1 cellular context compared by ENCODE assay signal in the genomic region with DNA sequence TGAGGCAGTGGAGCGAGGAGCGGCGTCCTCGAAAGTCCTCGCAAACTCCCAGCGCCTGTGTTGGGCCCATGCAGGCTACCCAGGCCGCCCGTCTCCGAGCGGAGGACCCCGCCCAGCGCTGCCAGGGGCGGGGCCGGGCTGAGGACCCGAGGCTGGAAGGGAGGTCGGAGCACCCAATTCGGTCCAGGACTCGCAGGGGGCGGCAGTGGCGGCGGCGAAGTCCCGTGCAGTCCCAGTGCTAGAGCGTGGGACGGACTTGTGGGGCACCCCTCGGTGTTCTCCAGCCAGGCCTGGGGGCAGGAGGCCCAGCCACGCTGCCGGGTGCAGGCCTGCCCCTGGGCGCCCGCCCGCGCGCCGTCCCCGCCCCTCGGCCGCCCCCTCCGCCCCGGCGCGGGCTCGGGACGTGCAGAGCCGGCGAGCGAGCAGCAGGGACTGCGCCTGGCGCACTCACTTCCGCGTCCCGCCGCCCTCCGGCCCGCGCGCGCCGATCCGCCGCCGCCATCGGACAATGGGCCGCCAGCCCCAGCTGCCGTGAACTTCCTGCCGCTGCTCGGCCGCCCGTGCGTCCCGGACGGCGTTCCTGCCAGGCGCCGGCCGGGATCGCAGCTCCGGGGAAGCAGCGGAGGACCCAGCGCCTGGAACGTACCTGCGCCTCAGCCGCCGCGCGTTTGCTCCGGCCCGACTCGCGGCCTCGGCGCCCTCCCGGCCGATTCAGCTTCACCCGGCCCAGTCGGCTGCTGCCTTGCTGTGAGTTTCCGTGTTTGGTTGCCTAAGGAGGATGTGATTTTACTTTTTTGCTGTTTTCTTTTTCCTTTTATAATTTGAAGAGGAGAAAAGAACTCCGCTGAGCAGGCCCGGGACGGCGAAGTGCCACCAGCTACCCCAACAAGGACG.
TF ChIP-seq lines count a peak whose summit lies in the region.

No MANE protein-coding gene starts in this region.

TF ChIP-seq in K562, 482 proteins besides CTCF, POLR2A, EP300 and RAD21 (continued from another document and continues in another):
- TF ChIP-seq, protein P1, sequence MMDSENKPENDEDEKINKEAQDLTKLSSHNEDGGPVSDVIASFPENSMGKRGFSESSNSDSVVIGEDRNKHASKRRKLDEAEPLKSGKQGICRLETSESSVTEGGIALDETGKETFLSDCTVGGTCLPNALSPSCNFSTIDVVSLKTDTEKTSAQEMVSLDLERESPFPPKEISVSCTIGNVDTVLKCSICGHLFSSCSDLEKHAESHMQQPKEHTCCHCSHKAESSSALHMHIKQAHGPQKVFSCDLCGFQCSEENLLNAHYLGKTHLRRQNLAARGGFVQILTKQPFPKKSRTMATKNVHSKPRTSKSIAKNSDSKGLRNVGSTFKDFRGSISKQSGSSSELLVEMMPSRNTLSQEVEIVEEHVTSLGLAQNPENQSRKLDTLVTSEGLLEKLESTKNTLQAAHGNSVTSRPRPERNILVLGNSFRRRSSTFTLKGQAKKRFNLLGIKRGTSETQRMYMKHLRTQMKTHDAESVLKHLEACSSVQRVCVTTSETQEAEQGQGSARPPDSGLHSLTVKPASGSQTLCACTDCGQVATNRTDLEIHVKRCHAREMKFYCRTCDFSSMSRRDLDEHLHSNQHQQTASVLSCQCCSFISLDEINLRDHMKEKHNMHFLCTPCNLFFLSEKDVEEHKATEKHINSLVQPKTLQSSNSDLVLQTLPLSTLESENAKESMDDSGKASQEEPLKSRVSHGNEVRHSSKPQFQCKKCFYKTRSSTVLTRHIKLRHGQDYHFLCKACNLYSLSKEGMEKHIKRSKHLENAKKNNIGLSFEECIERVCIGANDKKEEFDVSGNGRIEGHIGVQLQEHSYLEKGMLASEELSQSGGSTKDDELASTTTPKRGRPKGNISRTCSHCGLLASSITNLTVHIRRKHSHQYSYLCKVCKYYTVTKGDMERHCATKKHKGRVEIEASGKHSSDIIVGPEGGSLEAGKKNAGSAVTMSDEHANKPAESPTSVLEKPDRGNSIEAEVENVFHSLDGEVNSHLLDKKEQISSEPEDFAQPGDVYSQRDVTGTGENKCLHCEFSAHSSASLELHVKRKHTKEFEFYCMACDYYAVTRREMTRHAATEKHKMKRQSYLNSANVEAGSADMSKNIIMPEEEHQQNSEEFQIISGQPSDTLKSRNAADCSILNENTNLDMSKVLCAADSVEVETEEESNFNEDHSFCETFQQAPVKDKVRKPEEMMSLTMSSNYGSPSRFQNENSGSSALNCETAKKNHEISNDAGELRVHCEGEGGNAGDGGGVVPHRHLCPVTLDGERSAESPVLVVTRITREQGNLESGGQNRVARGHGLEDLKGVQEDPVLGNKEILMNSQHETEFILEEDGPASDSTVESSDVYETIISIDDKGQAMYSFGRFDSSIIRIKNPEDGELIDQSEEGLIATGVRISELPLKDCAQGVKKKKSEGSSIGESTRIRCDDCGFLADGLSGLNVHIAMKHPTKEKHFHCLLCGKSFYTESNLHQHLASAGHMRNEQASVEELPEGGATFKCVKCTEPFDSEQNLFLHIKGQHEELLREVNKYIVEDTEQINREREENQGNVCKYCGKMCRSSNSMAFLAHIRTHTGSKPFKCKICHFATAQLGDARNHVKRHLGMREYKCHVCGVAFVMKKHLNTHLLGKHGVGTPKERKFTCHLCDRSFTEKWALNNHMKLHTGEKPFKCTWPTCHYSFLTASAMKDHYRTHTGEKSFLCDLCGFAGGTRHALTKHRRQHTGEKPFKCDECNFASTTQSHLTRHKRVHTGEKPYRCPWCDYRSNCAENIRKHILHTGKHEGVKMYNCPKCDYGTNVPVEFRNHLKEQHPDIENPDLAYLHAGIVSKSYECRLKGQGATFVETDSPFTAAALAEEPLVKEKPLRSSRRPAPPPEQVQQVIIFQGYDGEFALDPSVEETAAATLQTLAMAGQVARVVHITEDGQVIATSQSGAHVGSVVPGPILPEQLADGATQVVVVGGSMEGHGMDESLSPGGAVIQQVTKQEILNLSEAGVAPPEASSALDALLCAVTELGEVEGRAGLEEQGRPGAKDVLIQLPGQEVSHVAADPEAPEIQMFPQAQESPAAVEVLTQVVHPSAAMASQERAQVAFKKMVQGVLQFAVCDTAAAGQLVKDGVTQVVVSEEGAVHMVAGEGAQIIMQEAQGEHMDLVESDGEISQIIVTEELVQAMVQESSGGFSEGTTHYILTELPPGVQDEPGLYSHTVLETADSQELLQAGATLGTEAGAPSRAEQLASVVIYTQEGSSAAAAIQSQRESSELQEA (IDR thresholded peaks at IDR 0.05; ENCODE audit: low read depth), result peak; percentile 37; the same call in 1 of the 2 replicates
- TF ChIP-seq SAP30 (IDR thresholded peaks at IDR 0.05; ENCODE audit: borderline replicate concordance, insufficient read depth, low read depth, low read length, poor library complexity, severe bottlenecking), result peak; percentile 75
- TF ChIP-seq, protein P2, sequence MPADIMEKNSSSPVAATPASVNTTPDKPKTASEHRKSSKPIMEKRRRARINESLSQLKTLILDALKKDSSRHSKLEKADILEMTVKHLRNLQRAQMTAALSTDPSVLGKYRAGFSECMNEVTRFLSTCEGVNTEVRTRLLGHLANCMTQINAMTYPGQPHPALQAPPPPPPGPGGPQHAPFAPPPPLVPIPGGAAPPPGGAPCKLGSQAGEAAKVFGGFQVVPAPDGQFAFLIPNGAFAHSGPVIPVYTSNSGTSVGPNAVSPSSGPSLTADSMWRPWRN (IDR thresholded peaks at IDR 0.05; ENCODE audit: low read depth), result no peak
- TF ChIP-seq NFYB (IDR thresholded peaks at IDR 0.05; ENCODE audit: extremely low read depth, insufficient read length), result no peak
- TF ChIP-seq ZNF165 (CRISPR knock-in tag; IDR thresholded peaks at IDR 0.05; ENCODE audit: borderline replicate concordance), result 0 out of 2 replicates have a peak, but pooled peaks have one; percentile 0
- no peak for TF ChIP-seq PTBP1 (IDR thresholded peaks at IDR 0.05; ENCODE audit: low read depth, low read length)
- peak; percentile 7 for TF ChIP-seq L3MBTL2 (IDR thresholded peaks at IDR 0.05)
- TF ChIP-seq TAF1 (IDR thresholded peaks at IDR 0.05; ENCODE audit: control insufficient read depth, extremely low read depth, insufficient read depth, low read length, severe bottlenecking), result peak; percentile 77
- TF ChIP-seq SRSF7 (optimal IDR thresholded peaks at IDR 0.05; ENCODE audit: low read depth, low read length), result no peak
- peak; percentile 22; the same call in 1 of the 2 replicates for TF ChIP-seq GATAD2A (IDR thresholded peaks at IDR 0.05)
- peak; percentile 47 for TF ChIP-seq KLF1 (tag; IDR thresholded peaks at IDR 0.05)
- TF ChIP-seq CBFA2T2 (conservative IDR thresholded peaks at IDR 0.05), result no peak
- TF ChIP-seq ZBED1 (IDR thresholded peaks at IDR 0.05), result no peak
- no peak for TF ChIP-seq PRPF4 (IDR thresholded peaks at IDR 0.05; ENCODE audit: insufficient read depth, low read depth, low read length, poor library complexity, severe bottlenecking)
- no peak for TF ChIP-seq RUNX1 (IDR thresholded peaks at IDR 0.05; ENCODE audit: low read depth)
- TF ChIP-seq, protein P3, sequence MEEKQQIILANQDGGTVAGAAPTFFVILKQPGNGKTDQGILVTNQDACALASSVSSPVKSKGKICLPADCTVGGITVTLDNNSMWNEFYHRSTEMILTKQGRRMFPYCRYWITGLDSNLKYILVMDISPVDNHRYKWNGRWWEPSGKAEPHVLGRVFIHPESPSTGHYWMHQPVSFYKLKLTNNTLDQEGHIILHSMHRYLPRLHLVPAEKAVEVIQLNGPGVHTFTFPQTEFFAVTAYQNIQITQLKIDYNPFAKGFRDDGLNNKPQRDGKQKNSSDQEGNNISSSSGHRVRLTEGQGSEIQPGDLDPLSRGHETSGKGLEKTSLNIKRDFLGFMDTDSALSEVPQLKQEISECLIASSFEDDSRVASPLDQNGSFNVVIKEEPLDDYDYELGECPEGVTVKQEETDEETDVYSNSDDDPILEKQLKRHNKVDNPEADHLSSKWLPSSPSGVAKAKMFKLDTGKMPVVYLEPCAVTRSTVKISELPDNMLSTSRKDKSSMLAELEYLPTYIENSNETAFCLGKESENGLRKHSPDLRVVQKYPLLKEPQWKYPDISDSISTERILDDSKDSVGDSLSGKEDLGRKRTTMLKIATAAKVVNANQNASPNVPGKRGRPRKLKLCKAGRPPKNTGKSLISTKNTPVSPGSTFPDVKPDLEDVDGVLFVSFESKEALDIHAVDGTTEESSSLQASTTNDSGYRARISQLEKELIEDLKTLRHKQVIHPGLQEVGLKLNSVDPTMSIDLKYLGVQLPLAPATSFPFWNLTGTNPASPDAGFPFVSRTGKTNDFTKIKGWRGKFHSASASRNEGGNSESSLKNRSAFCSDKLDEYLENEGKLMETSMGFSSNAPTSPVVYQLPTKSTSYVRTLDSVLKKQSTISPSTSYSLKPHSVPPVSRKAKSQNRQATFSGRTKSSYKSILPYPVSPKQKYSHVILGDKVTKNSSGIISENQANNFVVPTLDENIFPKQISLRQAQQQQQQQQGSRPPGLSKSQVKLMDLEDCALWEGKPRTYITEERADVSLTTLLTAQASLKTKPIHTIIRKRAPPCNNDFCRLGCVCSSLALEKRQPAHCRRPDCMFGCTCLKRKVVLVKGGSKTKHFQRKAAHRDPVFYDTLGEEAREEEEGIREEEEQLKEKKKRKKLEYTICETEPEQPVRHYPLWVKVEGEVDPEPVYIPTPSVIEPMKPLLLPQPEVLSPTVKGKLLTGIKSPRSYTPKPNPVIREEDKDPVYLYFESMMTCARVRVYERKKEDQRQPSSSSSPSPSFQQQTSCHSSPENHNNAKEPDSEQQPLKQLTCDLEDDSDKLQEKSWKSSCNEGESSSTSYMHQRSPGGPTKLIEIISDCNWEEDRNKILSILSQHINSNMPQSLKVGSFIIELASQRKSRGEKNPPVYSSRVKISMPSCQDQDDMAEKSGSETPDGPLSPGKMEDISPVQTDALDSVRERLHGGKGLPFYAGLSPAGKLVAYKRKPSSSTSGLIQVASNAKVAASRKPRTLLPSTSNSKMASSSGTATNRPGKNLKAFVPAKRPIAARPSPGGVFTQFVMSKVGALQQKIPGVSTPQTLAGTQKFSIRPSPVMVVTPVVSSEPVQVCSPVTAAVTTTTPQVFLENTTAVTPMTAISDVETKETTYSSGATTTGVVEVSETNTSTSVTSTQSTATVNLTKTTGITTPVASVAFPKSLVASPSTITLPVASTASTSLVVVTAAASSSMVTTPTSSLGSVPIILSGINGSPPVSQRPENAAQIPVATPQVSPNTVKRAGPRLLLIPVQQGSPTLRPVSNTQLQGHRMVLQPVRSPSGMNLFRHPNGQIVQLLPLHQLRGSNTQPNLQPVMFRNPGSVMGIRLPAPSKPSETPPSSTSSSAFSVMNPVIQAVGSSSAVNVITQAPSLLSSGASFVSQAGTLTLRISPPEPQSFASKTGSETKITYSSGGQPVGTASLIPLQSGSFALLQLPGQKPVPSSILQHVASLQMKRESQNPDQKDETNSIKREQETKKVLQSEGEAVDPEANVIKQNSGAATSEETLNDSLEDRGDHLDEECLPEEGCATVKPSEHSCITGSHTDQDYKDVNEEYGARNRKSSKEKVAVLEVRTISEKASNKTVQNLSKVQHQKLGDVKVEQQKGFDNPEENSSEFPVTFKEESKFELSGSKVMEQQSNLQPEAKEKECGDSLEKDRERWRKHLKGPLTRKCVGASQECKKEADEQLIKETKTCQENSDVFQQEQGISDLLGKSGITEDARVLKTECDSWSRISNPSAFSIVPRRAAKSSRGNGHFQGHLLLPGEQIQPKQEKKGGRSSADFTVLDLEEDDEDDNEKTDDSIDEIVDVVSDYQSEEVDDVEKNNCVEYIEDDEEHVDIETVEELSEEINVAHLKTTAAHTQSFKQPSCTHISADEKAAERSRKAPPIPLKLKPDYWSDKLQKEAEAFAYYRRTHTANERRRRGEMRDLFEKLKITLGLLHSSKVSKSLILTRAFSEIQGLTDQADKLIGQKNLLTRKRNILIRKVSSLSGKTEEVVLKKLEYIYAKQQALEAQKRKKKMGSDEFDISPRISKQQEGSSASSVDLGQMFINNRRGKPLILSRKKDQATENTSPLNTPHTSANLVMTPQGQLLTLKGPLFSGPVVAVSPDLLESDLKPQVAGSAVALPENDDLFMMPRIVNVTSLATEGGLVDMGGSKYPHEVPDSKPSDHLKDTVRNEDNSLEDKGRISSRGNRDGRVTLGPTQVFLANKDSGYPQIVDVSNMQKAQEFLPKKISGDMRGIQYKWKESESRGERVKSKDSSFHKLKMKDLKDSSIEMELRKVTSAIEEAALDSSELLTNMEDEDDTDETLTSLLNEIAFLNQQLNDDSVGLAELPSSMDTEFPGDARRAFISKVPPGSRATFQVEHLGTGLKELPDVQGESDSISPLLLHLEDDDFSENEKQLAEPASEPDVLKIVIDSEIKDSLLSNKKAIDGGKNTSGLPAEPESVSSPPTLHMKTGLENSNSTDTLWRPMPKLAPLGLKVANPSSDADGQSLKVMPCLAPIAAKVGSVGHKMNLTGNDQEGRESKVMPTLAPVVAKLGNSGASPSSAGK (IDR thresholded peaks at IDR 0.05), result no peak
- TF ChIP-seq, protein P4, sequence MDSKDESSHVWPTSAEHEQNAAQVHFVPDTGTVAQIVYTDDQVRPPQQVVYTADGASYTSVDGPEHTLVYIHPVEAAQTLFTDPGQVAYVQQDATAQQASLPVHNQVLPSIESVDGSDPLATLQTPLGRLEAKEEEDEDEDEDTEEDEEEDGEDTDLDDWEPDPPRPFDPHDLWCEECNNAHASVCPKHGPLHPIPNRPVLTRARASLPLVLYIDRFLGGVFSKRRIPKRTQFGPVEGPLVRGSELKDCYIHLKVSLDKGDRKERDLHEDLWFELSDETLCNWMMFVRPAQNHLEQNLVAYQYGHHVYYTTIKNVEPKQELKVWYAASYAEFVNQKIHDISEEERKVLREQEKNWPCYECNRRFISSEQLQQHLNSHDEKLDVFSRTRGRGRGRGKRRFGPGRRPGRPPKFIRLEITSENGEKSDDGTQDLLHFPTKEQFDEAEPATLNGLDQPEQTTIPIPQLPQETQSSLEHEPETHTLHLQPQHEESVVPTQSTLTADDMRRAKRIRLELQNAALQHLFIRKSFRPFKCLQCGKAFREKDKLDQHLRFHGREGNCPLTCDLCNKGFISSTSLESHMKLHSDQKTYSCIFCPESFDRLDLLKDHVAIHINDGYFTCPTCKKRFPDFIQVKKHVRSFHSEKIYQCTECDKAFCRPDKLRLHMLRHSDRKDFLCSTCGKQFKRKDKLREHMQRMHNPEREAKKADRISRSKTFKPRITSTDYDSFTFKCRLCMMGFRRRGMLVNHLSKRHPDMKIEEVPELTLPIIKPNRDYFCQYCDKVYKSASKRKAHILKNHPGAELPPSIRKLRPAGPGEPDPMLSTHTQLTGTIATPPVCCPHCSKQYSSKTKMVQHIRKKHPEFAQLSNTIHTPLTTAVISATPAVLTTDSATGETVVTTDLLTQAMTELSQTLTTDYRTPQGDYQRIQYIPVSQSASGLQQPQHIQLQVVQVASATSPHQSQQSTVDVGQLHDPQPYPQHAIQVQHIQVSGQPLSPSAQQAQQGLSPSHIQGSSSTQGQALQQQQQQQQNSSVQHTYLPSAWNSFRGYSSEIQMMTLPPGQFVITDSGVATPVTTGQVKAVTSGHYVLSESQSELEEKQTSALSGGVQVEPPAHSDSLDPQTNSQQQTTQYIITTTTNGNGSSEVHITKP (IDR thresholded peaks at IDR 0.05; ENCODE audit: partially characterized antibody), result peak; percentile 52
- TF ChIP-seq, protein P5, sequence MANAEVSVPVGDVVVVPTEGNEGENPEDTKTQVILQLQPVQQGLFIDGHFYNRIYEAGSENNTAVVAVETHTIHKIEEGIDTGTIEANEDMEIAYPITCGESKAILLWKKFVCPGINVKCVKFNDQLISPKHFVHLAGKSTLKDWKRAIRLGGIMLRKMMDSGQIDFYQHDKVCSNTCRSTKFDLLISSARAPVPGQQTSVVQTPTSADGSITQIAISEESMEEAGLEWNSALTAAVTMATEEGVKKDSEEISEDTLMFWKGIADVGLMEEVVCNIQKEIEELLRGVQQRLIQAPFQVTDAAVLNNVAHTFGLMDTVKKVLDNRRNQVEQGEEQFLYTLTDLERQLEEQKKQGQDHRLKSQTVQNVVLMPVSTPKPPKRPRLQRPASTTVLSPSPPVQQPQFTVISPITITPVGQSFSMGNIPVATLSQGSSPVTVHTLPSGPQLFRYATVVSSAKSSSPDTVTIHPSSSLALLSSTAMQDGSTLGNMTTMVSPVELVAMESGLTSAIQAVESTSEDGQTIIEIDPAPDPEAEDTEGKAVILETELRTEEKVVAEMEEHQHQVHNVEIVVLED (CRISPR knock-in tag; IDR thresholded peaks at IDR 0.05), result peak; percentile 59
